9 cellular contexts compared by ENCODE assay signal in genomic region chr2:169572821-169573159, GRCh38. TPM values are rescaled to one million over a fixed set of nuclear protein-coding genes. Genes with fewer than 3 reads are reported as not detected.
A peak's percentile ranks its signal among the peaks of the same experiment; 100 is the strongest.
DNase-seq lines count a peak whose midpoint lies in the region; ATAC-seq, FAIRE-seq and TF ChIP-seq lines count a peak whose summit lies in the region.
"Had no signal": no experiment of that assay in that cellular context is flagged by ENCODE, and none has a peak within 500 bp of the region (broad histone marks: within the 10 kb centered on the region; RNA-seq: fewer than 3 reads in every experiment).

No MANE protein-coding gene starts in this region.

- no peaks in the 10 kb centered on the region for H3K27me3 ChIP-seq in CD4-positive, CD25-positive, alpha-beta regulatory T cell (ENCODE audit: control insufficient read depth, insufficient read depth, low read length)
- H3K27me3 ChIP-seq in NT2/D1 (ENCODE audit: insufficient read depth, insufficient read length) (no peaks in the 10 kb centered on the region), neutrophil (no peaks in the 10 kb centered on the region)

- peaks cover 18 to 27% (median 21%) of the 10 kb centered on the region in 4 donors for H3K4me1 Mint-ChIP-seq in CD4-positive, CD25-positive, alpha-beta regulatory T cell

- FAIRE-seq in endometrium (lab: Jason Lieb, UNC): peak; percentile 33

- no peak for ATAC-seq in CD4-positive, CD25-positive, alpha-beta regulatory T cell (ENCODE audit: low read depth in 2 of 2)
- ATAC-seq in GM18867 (IDR thresholded peaks at IDR 0.05; ENCODE audit: unreplicated experiment) (no peak), GM21367 (IDR thresholded peaks at IDR 0.05; ENCODE audit: unreplicated experiment) (no peak), HG03039 (IDR thresholded peaks at IDR 0.05; ENCODE audit: unreplicated experiment) (no peak)

- H3K27ac ChIP-seq in CD4-positive, CD25-positive, alpha-beta regulatory T cell (ENCODE audit: insufficient read depth, low read length, poor library complexity, severe bottlenecking): peak overlapping the region; percentile 72
- H3K27ac ChIP-seq in neutrophil: peak overlapping the region; percentile 29

- no peak for TF ChIP-seq CTCF in neutrophil (IDR thresholded peaks at IDR 0.05)

- peaks cover 13% of the 10 kb centered on the region for H3K4me1 ChIP-seq in CD4-positive, CD25-positive, alpha-beta regulatory T cell (ENCODE audit: control insufficient read depth, insufficient read depth, low read length, poor library complexity, severe bottlenecking)
- H3K4me1 ChIP-seq in NT2/D1 (ENCODE audit: insufficient read depth, insufficient read length): no peaks in the 10 kb centered on the region
- H3K4me1 ChIP-seq in neutrophil (ENCODE audit: control insufficient read depth in 1 of 2, insufficient read depth in 1 of 2, low read depth in 1 of 2, low read length in 1 of 2): peaks cover 8 to 10% of the 10 kb centered on the region in 2 experiments

- H3K4me3 ChIP-seq in CD4-positive, CD25-positive, alpha-beta regulatory T cell (ENCODE audit: low read depth, low read length): peak overlapping the region; percentile 94
- H3K4me3 ChIP-seq in NT2/D1 (ENCODE audit: insufficient read length, low read depth) (peak overlapping the region; percentile 79), neutrophil (ENCODE audit: low read depth in 1 of 2, low read length in 1 of 2) (peak overlapping the region; percentile 75 to 85)

- intact Hi-C loops in posterior cingulate gyrus (cut with DNase I): no loop called here

- no peaks in the 10 kb centered on the region for H3K27me3 Mint-ChIP-seq in CD4-positive, CD25-positive, alpha-beta regulatory T cell

- no peak for DNase-seq in CD4-positive, CD25-positive, alpha-beta regulatory T cell
- DNase-seq in NT2/D1 (ENCODE audit: low read depth, low spot score) (no peak), posterior cingulate gyrus (no peak)
- DNase-seq: NCI-H526 treated with DMSO at 0.1 percent for 48 hours had no signal

- H3K9me3 ChIP-seq in CD4-positive, CD25-positive, alpha-beta regulatory T cell (ENCODE audit: control insufficient read depth in 2 of 2, low read length in 2 of 2): no peaks in the 10 kb centered on the region
- H3K9me3 ChIP-seq in NT2/D1 (ENCODE audit: insufficient read depth, low read length) (peaks cover 5% of the 10 kb centered on the region; the same call in 1 of the 2 replicates), neutrophil (no peaks in the 10 kb centered on the region)

- H3K9me3 Mint-ChIP-seq in CD4-positive, CD25-positive, alpha-beta regulatory T cell: no peaks in the 10 kb centered on the region

- H3K9ac ChIP-seq in NT2/D1 (ENCODE audit: insufficient read length, low read depth): peak overlapping the region; percentile 90

- H3K36me3 Mint-ChIP-seq in CD4-positive, CD25-positive, alpha-beta regulatory T cell: no peaks in the 10 kb centered on the region

- peak overlapping the region; percentile 94 to 96 (median 95) for H3K4me3 Mint-ChIP-seq in CD4-positive, CD25-positive, alpha-beta regulatory T cell

- H3K27ac Mint-ChIP-seq in CD4-positive, CD25-positive, alpha-beta regulatory T cell: peak overlapping the region in 2 of 3 donors; percentile 97 to 98

- H3K36me3 ChIP-seq in CD4-positive, CD25-positive, alpha-beta regulatory T cell (ENCODE audit: control insufficient read depth, insufficient read depth, low read length): peaks cover 5% of the 10 kb centered on the region
- H3K36me3 ChIP-seq in NT2/D1 (ENCODE audit: insufficient read depth, insufficient read length, low read length) (peaks cover 23% of the 10 kb centered on the region), neutrophil (no peaks in the 10 kb centered on the region)

RNA-seq across cellular contexts. Expression of gene FASTKD1, which starts 0.9 kb away (rescaled TPM):
- 23.2 TPM for total RNA-seq in CD4-positive, CD25-positive, alpha-beta regulatory T cell
- polyA plus RNA-seq in CD4-positive, CD25-positive, alpha-beta regulatory T cell: 10 to 100 TPM in 3 of 4 donors, 1 to 10 TPM in 1; 7.3 to 16.0 (median 14.6) TPM

RNA-seq across cellular contexts. Expression of gene PPIG, which starts 11.4 kb away (rescaled TPM):
- total RNA-seq in CD4-positive, CD25-positive, alpha-beta regulatory T cell: 81.6 TPM
- polyA plus RNA-seq in CD4-positive, CD25-positive, alpha-beta regulatory T cell: 10 to 100 TPM; 50.6 to 58.0 (median 51.9) TPM
